Comparison of ENCODE assay signal across 1 cellular context in the genomic region with DNA sequence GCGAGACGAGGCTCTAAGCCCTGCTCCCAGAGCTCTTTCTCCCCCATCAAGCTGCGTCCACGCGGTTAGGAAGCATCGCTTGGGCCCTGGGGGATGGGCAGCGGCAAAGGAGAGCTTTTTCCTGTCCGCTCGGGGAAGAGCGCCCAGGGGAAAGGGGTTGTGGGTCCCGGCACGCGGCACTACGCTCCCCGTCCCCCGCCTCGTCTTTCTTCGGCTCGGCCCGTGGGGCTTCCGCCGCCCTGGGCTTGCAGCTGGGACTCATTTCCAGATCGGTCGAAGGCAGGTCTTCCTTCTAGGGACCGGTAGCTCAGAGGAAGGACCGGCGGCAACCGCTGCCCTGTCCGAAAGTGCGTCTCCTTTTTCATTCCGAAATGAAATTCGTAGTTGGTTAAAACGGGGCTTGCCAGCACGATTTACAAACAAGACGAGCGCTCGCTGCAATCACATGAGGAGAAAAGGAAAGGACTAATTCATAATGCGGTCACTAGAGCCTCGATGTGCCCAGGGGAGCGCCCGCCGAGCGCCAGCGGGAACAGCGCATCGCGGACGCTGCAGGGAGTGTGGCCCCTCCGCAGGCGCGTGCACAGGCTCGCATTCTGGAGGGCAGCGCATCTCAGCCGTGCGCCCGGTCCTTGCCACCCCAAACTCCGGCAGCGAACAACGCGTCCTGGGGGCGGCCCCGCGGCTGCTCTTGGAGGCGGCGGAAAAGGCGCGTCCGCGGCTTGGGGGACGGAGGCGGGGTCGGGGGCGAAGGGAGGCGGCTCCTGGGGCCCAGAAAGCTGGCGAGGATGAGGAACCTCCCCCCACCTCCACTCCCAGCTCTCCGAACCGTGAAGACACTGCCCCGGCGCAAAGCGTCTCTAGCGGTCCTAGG.
TF ChIP-seq lines count a peak whose summit lies in the region.

No MANE protein-coding gene starts in this region.

TF ChIP-seq in K562, 482 proteins besides CTCF, POLR2A, EP300 and RAD21 (continued from another document and continues in another):
- TF ChIP-seq, protein P1, sequence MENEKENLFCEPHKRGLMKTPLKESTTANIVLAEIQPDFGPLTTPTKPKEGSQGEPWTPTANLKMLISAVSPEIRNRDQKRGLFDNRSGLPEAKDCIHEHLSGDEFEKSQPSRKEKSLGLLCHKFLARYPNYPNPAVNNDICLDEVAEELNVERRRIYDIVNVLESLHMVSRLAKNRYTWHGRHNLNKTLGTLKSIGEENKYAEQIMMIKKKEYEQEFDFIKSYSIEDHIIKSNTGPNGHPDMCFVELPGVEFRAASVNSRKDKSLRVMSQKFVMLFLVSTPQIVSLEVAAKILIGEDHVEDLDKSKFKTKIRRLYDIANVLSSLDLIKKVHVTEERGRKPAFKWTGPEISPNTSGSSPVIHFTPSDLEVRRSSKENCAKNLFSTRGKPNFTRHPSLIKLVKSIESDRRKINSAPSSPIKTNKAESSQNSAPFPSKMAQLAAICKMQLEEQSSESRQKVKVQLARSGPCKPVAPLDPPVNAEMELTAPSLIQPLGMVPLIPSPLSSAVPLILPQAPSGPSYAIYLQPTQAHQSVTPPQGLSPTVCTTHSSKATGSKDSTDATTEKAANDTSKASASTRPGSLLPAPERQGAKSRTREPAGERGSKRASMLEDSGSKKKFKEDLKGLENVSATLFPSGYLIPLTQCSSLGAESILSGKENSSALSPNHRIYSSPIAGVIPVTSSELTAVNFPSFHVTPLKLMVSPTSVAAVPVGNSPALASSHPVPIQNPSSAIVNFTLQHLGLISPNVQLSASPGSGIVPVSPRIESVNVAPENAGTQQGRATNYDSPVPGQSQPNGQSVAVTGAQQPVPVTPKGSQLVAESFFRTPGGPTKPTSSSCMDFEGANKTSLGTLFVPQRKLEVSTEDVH (IDR thresholded peaks at IDR 0.05; ENCODE audit: low read depth, partially characterized antibody): no peak
- TF ChIP-seq, protein P2, sequence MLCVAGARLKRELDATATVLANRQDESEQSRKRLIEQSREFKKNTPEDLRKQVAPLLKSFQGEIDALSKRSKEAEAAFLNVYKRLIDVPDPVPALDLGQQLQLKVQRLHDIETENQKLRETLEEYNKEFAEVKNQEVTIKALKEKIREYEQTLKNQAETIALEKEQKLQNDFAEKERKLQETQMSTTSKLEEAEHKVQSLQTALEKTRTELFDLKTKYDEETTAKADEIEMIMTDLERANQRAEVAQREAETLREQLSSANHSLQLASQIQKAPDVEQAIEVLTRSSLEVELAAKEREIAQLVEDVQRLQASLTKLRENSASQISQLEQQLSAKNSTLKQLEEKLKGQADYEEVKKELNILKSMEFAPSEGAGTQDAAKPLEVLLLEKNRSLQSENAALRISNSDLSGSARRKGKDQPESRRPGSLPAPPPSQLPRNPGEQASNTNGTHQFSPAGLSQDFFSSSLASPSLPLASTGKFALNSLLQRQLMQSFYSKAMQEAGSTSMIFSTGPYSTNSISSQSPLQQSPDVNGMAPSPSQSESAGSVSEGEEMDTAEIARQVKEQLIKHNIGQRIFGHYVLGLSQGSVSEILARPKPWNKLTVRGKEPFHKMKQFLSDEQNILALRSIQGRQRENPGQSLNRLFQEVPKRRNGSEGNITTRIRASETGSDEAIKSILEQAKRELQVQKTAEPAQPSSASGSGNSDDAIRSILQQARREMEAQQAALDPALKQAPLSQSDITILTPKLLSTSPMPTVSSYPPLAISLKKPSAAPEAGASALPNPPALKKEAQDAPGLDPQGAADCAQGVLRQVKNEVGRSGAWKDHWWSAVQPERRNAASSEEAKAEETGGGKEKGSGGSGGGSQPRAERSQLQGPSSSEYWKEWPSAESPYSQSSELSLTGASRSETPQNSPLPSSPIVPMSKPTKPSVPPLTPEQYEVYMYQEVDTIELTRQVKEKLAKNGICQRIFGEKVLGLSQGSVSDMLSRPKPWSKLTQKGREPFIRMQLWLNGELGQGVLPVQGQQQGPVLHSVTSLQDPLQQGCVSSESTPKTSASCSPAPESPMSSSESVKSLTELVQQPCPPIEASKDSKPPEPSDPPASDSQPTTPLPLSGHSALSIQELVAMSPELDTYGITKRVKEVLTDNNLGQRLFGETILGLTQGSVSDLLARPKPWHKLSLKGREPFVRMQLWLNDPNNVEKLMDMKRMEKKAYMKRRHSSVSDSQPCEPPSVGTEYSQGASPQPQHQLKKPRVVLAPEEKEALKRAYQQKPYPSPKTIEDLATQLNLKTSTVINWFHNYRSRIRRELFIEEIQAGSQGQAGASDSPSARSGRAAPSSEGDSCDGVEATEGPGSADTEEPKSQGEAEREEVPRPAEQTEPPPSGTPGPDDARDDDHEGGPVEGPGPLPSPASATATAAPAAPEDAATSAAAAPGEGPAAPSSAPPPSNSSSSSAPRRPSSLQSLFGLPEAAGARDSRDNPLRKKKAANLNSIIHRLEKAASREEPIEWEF (CRISPR knock-in tag; IDR thresholded peaks at IDR 0.05): no peak
- TF ChIP-seq, protein P3, sequence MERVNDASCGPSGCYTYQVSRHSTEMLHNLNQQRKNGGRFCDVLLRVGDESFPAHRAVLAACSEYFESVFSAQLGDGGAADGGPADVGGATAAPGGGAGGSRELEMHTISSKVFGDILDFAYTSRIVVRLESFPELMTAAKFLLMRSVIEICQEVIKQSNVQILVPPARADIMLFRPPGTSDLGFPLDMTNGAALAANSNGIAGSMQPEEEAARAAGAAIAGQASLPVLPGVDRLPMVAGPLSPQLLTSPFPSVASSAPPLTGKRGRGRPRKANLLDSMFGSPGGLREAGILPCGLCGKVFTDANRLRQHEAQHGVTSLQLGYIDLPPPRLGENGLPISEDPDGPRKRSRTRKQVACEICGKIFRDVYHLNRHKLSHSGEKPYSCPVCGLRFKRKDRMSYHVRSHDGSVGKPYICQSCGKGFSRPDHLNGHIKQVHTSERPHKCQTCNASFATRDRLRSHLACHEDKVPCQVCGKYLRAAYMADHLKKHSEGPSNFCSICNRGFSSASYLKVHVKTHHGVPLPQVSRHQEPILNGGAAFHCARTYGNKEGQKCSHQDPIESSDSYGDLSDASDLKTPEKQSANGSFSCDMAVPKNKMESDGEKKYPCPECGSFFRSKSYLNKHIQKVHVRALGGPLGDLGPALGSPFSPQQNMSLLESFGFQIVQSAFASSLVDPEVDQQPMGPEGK (CRISPR knock-in tag; IDR thresholded peaks at IDR 0.05; ENCODE audit: borderline replicate concordance): no peak
- TF ChIP-seq MTA3 (IDR thresholded peaks at IDR 0.05; ENCODE audit: borderline replicate concordance): 0 out of 2 replicates have a peak, but pooled peaks have one; percentile 54
- TF ChIP-seq PHF20 (IDR thresholded peaks at IDR 0.05; ENCODE audit: partially characterized antibody): no peak
- peak; percentile 69 for TF ChIP-seq HNRNPLL (IDR thresholded peaks at IDR 0.05; ENCODE audit: low read depth, low read length, poor library complexity, severe bottlenecking)
- TF ChIP-seq DDX20 (tag; IDR thresholded peaks at IDR 0.05; ENCODE audit: low read depth): no peak
- TF ChIP-seq TARDBP (IDR thresholded peaks at IDR 0.05): no peak
- no peak for TF ChIP-seq NFXL1 (CRISPR knock-in tag; IDR thresholded peaks at IDR 0.05)
- TF ChIP-seq ARID1B (IDR thresholded peaks at IDR 0.05): no peak
- no peak for TF ChIP-seq ZNF12 (CRISPR knock-in tag; IDR thresholded peaks at IDR 0.05)
- no peak for TF ChIP-seq ZNF316 (IDR thresholded peaks at IDR 0.05)
- no peak for TF ChIP-seq ZKSCAN1 (IDR thresholded peaks at IDR 0.05; ENCODE audit: low read depth, low read length)
- TF ChIP-seq, protein P4, sequence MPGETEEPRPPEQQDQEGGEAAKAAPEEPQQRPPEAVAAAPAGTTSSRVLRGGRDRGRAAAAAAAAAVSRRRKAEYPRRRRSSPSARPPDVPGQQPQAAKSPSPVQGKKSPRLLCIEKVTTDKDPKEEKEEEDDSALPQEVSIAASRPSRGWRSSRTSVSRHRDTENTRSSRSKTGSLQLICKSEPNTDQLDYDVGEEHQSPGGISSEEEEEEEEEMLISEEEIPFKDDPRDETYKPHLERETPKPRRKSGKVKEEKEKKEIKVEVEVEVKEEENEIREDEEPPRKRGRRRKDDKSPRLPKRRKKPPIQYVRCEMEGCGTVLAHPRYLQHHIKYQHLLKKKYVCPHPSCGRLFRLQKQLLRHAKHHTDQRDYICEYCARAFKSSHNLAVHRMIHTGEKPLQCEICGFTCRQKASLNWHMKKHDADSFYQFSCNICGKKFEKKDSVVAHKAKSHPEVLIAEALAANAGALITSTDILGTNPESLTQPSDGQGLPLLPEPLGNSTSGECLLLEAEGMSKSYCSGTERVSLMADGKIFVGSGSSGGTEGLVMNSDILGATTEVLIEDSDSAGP (CRISPR knock-in tag; IDR thresholded peaks at IDR 0.05): no peak
- TF ChIP-seq, protein P5, sequence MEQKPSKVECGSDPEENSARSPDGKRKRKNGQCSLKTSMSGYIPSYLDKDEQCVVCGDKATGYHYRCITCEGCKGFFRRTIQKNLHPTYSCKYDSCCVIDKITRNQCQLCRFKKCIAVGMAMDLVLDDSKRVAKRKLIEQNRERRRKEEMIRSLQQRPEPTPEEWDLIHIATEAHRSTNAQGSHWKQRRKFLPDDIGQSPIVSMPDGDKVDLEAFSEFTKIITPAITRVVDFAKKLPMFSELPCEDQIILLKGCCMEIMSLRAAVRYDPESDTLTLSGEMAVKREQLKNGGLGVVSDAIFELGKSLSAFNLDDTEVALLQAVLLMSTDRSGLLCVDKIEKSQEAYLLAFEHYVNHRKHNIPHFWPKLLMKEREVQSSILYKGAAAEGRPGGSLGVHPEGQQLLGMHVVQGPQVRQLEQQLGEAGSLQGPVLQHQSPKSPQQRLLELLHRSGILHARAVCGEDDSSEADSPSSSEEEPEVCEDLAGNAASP (IDR thresholded peaks at IDR 0.05): no peak
- TF ChIP-seq SP1 (CRISPR knock-in tag; IDR thresholded peaks at IDR 0.05): peak; percentile 40; the same call in 1 of the 2 replicates
- TF ChIP-seq, protein P6, sequence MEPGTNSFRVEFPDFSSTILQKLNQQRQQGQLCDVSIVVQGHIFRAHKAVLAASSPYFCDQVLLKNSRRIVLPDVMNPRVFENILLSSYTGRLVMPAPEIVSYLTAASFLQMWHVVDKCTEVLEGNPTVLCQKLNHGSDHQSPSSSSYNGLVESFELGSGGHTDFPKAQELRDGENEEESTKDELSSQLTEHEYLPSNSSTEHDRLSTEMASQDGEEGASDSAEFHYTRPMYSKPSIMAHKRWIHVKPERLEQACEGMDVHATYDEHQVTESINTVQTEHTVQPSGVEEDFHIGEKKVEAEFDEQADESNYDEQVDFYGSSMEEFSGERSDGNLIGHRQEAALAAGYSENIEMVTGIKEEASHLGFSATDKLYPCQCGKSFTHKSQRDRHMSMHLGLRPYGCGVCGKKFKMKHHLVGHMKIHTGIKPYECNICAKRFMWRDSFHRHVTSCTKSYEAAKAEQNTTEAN (CRISPR knock-in tag; IDR thresholded peaks at IDR 0.05): no peak
- TF ChIP-seq ZC3H4 (CRISPR knock-in tag; IDR thresholded peaks at IDR 0.05; ENCODE audit: borderline replicate concordance): no peak
- TF ChIP-seq, protein P7, sequence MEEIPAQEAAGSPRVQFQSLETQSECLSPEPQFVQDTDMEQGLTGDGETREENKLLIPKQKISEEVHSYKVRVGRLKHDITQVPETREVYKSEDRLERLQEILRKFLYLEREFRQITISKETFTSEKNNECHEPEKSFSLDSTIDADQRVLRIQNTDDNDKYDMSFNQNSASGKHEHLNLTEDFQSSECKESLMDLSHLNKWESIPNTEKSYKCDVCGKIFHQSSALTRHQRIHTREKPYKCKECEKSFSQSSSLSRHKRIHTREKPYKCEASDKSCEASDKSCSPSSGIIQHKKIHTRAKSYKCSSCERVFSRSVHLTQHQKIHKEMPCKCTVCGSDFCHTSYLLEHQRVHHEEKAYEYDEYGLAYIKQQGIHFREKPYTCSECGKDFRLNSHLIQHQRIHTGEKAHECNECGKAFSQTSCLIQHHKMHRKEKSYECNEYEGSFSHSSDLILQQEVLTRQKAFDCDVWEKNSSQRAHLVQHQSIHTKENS (CRISPR knock-in tag; IDR thresholded peaks at IDR 0.05): no peak
- TF ChIP-seq HDAC3 (IDR thresholded peaks at IDR 0.05; ENCODE audit: borderline replicate concordance, partially characterized antibody): no peak
- TF ChIP-seq ZNF3 (CRISPR knock-in tag; IDR thresholded peaks at IDR 0.05): no peak
- TF ChIP-seq, protein P8, sequence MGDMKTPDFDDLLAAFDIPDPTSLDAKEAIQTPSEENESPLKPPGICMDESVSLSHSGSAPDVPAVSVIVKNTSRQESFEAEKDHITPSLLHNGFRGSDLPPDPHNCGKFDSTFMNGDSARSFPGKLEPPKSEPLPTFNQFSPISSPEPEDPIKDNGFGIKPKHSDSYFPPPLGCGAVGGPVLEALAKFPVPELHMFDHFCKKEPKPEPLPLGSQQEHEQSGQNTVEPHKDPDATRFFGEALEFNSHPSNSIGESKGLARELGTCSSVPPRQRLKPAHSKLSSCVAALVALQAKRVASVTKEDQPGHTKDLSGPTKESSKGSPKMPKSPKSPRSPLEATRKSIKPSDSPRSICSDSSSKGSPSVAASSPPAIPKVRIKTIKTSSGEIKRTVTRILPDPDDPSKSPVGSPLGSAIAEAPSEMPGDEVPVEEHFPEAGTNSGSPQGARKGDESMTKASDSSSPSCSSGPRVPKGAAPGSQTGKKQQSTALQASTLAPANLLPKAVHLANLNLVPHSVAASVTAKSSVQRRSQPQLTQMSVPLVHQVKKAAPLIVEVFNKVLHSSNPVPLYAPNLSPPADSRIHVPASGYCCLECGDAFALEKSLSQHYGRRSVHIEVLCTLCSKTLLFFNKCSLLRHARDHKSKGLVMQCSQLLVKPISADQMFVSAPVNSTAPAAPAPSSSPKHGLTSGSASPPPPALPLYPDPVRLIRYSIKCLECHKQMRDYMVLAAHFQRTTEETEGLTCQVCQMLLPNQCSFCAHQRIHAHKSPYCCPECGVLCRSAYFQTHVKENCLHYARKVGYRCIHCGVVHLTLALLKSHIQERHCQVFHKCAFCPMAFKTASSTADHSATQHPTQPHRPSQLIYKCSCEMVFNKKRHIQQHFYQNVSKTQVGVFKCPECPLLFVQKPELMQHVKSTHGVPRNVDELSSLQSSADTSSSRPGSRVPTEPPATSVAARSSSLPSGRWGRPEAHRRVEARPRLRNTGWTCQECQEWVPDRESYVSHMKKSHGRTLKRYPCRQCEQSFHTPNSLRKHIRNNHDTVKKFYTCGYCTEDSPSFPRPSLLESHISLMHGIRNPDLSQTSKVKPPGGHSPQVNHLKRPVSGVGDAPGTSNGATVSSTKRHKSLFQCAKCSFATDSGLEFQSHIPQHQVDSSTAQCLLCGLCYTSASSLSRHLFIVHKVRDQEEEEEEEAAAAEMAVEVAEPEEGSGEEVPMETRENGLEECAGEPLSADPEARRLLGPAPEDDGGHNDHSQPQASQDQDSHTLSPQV (IDR thresholded peaks at IDR 0.05): no peak
- no peak for TF ChIP-seq SRSF7 (optimal IDR thresholded peaks at IDR 0.05; ENCODE audit: low read depth, low read length)
- TF ChIP-seq ETV6 (IDR thresholded peaks at IDR 0.05; ENCODE audit: borderline replicate concordance in 1 of 2, low read depth in 2 of 2, low read length in 1 of 2): no peak
- TF ChIP-seq ETV6 (CRISPR knock-in tag; IDR thresholded peaks at IDR 0.05; ENCODE audit: borderline replicate concordance): no peak
- no peak for TF ChIP-seq ZNF445 (CRISPR knock-in tag; IDR thresholded peaks at IDR 0.05; ENCODE audit: low read depth)
- no peak for TF ChIP-seq LEF1 (IDR thresholded peaks at IDR 0.05)
- TF ChIP-seq MCM7 (IDR thresholded peaks at IDR 0.05): no peak
- 0 out of 2 replicates have a peak, but pooled peaks have one; percentile 13 for TF ChIP-seq MXI1 (IDR thresholded peaks at IDR 0.05; ENCODE audit: low read depth, low read length)
- TF ChIP-seq MEIS2 (IDR thresholded peaks at IDR 0.05; ENCODE audit: partially characterized antibody): no peak
